In genomic region chr17:17351901-17352781, GRCh38 we compare ENCODE assay signal across 1 cellular context.
TF ChIP-seq lines count a peak whose summit lies in the region.

No MANE protein-coding gene starts in this region.

TF ChIP-seq in HepG2, 621 proteins besides CTCF, POLR2A, EP300 and RAD21 (continues in another document):
- no peak for TF ChIP-seq TP53 (CRISPR knock-in tag; conservative IDR thresholded peaks at IDR 0.05)
- TF ChIP-seq ETV5 (CRISPR knock-in tag; IDR thresholded peaks at IDR 0.05; ENCODE audit: borderline replicate concordance): peak; percentile 84; the same call in 1 of the 2 replicates
- TF ChIP-seq ZNF18 (CRISPR knock-in tag; IDR thresholded peaks at IDR 0.05; ENCODE audit: insufficient replicate concordance): peak; percentile 39
- TF ChIP-seq, protein P1, sequence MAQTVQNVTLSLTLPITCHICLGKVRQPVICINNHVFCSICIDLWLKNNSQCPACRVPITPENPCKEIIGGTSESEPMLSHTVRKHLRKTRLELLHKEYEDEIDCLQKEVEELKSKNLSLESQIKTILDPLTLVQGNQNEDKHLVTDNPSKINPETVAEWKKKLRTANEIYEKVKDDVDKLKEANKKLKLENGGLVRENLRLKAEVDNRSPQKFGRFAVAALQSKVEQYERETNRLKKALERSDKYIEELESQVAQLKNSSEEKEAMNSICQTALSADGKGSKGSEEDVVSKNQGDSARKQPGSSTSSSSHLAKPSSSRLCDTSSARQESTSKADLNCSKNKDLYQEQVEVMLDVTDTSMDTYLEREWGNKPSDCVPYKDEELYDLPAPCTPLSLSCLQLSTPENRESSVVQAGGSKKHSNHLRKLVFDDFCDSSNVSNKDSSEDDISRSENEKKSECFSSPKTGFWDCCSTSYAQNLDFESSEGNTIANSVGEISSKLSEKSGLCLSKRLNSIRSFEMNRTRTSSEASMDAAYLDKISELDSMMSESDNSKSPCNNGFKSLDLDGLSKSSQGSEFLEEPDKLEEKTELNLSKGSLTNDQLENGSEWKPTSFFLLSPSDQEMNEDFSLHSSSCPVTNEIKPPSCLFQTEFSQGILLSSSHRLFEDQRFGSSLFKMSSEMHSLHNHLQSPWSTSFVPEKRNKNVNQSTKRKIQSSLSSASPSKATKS (CRISPR knock-in tag; IDR thresholded peaks at IDR 0.05): no peak
- TF ChIP-seq MAFK (conservative IDR thresholded peaks at IDR 0.05 in 1 of 2, IDR thresholded peaks at IDR 0.05 in 1 of 2; ENCODE audit: low read length in 2 of 2): no peak
- TF ChIP-seq, protein P2, sequence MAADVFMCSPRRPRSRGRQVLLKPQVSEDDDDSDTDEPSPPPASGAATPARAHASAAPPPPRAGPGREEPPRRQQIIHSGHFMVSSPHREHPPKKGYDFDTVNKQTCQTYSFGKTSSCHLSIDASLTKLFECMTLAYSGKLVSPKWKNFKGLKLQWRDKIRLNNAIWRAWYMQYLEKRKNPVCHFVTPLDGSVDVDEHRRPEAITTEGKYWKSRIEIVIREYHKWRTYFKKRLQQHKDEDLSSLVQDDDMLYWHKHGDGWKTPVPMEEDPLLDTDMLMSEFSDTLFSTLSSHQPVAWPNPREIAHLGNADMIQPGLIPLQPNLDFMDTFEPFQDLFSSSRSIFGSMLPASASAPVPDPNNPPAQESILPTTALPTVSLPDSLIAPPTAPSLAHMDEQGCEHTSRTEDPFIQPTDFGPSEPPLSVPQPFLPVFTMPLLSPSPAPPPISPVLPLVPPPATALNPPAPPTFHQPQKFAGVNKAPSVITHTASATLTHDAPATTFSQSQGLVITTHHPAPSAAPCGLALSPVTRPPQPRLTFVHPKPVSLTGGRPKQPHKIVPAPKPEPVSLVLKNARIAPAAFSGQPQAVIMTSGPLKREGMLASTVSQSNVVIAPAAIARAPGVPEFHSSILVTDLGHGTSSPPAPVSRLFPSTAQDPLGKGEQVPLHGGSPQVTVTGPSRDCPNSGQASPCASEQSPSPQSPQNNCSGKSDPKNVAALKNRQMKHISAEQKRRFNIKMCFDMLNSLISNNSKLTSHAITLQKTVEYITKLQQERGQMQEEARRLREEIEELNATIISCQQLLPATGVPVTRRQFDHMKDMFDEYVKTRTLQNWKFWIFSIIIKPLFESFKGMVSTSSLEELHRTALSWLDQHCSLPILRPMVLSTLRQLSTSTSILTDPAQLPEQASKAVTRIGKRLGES (CRISPR knock-in tag; IDR thresholded peaks at IDR 0.05; ENCODE audit: borderline replicate concordance): no peak
- no peak for TF ChIP-seq PAX8 (CRISPR knock-in tag; IDR thresholded peaks at IDR 0.05; ENCODE audit: borderline replicate concordance)
- TF ChIP-seq TMF1 (CRISPR knock-in tag; IDR thresholded peaks at IDR 0.05; ENCODE audit: low read depth): no peak
- TF ChIP-seq, protein P3, sequence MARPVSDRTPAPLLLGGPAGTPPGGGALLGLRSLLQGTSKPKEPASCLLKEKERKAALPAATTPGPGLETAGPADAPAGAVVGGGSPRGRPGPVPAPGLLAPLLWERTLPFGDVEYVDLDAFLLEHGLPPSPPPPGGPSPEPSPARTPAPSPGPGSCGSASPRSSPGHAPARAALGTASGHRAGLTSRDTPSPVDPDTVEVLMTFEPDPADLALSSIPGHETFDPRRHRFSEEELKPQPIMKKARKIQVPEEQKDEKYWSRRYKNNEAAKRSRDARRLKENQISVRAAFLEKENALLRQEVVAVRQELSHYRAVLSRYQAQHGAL (CRISPR knock-in tag; IDR thresholded peaks at IDR 0.05; ENCODE audit: not compliant biosample characterization): no peak
- TF ChIP-seq MYC (CRISPR knock-in tag; IDR thresholded peaks at IDR 0.05; ENCODE audit: borderline replicate concordance): 0 out of 2 replicates have a peak, but pooled peaks have one; percentile 16
- TF ChIP-seq TGIF2 (CRISPR knock-in tag; IDR thresholded peaks at IDR 0.05): no peak
- TF ChIP-seq ZNF589 (CRISPR knock-in tag; conservative IDR thresholded peaks at IDR 0.05): 0 out of 2 replicates have a peak, but pooled peaks have one; percentile 30
- no peak for TF ChIP-seq ZBED4 (CRISPR knock-in tag; IDR thresholded peaks at IDR 0.05; ENCODE audit: borderline replicate concordance)
- no peak for TF ChIP-seq MAF1 (CRISPR knock-in tag; IDR thresholded peaks at IDR 0.05; ENCODE audit: borderline replicate concordance)
- TF ChIP-seq MED8 (CRISPR knock-in tag; IDR thresholded peaks at IDR 0.05; ENCODE audit: insufficient replicate concordance): peak; percentile 36
- no peak for TF ChIP-seq ZNF678 (CRISPR knock-in tag; IDR thresholded peaks at IDR 0.05)
- TF ChIP-seq ZNF747 (CRISPR knock-in tag; IDR thresholded peaks at IDR 0.05; ENCODE audit: borderline replicate concordance): no peak
- peak; percentile 83 for TF ChIP-seq JUND (CRISPR knock-in tag; IDR thresholded peaks at IDR 0.05)
- peak; percentile 30; the same call in 1 of the 2 replicates for TF ChIP-seq RAD51 (IDR thresholded peaks at IDR 0.05; ENCODE audit: borderline replicate concordance)
- 0 out of 2 replicates have a peak, but pooled peaks have one; percentile 42 for TF ChIP-seq AHR (CRISPR knock-in tag; IDR thresholded peaks at IDR 0.05)
- TF ChIP-seq, protein P4, sequence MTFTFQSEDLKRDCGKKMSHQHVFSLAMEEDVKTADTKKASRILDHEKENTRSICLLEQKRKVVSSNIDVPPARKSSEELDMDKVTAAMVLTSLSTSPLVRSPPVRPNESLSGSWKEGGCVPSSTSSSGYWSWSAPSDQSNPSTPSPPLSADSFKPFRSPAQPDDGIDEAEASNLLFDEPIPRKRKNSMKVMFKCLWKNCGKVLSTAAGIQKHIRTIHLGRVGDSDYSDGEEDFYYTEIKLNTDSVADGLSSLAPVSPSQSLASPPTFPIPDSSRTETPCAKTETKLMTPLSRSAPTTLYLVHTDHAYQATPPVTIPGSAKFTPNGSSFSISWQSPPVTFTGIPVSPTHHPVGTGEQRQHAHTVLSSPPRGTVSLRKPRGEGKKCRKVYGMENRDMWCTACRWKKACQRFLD (CRISPR knock-in tag; IDR thresholded peaks at IDR 0.05; ENCODE audit: borderline replicate concordance): no peak
- TF ChIP-seq HBP1 (CRISPR knock-in tag; IDR thresholded peaks at IDR 0.05; ENCODE audit: low read depth): no peak
- TF ChIP-seq ZNF570 (CRISPR knock-in tag; IDR thresholded peaks at IDR 0.05; ENCODE audit: borderline replicate concordance): no peak
- TF ChIP-seq ZNF33A (CRISPR knock-in tag; IDR thresholded peaks at IDR 0.05; ENCODE audit: borderline replicate concordance): no peak
- 0 out of 2 replicates have a peak, but pooled peaks have one; percentile 43 for TF ChIP-seq ZNF350 (CRISPR knock-in tag; IDR thresholded peaks at IDR 0.05; ENCODE audit: borderline replicate concordance, low read depth)
- TF ChIP-seq ZNF839 (CRISPR knock-in tag; IDR thresholded peaks at IDR 0.05; ENCODE audit: borderline replicate concordance): no peak
- no peak for TF ChIP-seq PHF8 (CRISPR knock-in tag; IDR thresholded peaks at IDR 0.05)
- no peak for TF ChIP-seq ZBTB20 (CRISPR knock-in tag; IDR thresholded peaks at IDR 0.05; ENCODE audit: borderline replicate concordance, low read depth)
- TF ChIP-seq ELF3 (CRISPR knock-in tag; IDR thresholded peaks at IDR 0.05): peak; percentile 68
- 0 out of 2 replicates have a peak, but pooled peaks have one; percentile 30 for TF ChIP-seq MED1 (CRISPR knock-in tag; IDR thresholded peaks at IDR 0.05)
- TF ChIP-seq ZNF484 (CRISPR knock-in tag; IDR thresholded peaks at IDR 0.05; ENCODE audit: borderline replicate concordance, low read depth): no peak
- TF ChIP-seq KLF13 (CRISPR knock-in tag; IDR thresholded peaks at IDR 0.05): no peak
- peak; percentile 57; the same call in 1 of the 2 replicates for TF ChIP-seq ZNF614 (CRISPR knock-in tag; IDR thresholded peaks at IDR 0.05; ENCODE audit: borderline replicate concordance)
- TF ChIP-seq TRAFD1 (CRISPR knock-in tag; IDR thresholded peaks at IDR 0.05; ENCODE audit: borderline replicate concordance): no peak
- no peak for TF ChIP-seq KMT2B (CRISPR knock-in tag; IDR thresholded peaks at IDR 0.05)
- TF ChIP-seq CCDC6 (CRISPR knock-in tag; IDR thresholded peaks at IDR 0.05): no peak
- no peak for TF ChIP-seq ATM (IDR thresholded peaks at IDR 0.05; ENCODE audit: borderline replicate concordance)
- no peak for TF ChIP-seq MAFF (IDR thresholded peaks at IDR 0.05; ENCODE audit: low read depth, low read length)
- TF ChIP-seq TBP (CRISPR knock-in tag; IDR thresholded peaks at IDR 0.05): no peak
- TF ChIP-seq PHF21A (CRISPR knock-in tag; IDR thresholded peaks at IDR 0.05): 0 out of 2 replicates have a peak, but pooled peaks have one; percentile 21
- TF ChIP-seq HNF1B (CRISPR knock-in tag; IDR thresholded peaks at IDR 0.05): no peak
- no peak for TF ChIP-seq REPIN1 (CRISPR knock-in tag; IDR thresholded peaks at IDR 0.05; ENCODE audit: borderline replicate concordance, low read depth)
- TF ChIP-seq, protein P5, sequence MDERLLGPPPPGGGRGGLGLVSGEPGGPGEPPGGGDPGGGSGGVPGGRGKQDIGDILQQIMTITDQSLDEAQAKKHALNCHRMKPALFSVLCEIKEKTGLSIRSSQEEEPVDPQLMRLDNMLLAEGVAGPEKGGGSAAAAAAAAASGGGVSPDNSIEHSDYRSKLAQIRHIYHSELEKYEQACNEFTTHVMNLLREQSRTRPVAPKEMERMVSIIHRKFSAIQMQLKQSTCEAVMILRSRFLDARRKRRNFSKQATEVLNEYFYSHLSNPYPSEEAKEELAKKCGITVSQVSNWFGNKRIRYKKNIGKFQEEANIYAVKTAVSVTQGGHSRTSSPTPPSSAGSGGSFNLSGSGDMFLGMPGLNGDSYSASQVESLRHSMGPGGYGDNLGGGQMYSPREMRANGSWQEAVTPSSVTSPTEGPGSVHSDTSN (CRISPR knock-in tag; IDR thresholded peaks at IDR 0.05): no peak
- no peak for TF ChIP-seq SIN3B (IDR thresholded peaks at IDR 0.05; ENCODE audit: low read length)
- TF ChIP-seq HDAC1 (CRISPR knock-in tag; IDR thresholded peaks at IDR 0.05): peak; percentile 45
- no peak for TF ChIP-seq ZNF841 (CRISPR knock-in tag; IDR thresholded peaks at IDR 0.05; ENCODE audit: borderline replicate concordance)
